9 cellular contexts compared by ENCODE assay signal in the genomic region with DNA sequence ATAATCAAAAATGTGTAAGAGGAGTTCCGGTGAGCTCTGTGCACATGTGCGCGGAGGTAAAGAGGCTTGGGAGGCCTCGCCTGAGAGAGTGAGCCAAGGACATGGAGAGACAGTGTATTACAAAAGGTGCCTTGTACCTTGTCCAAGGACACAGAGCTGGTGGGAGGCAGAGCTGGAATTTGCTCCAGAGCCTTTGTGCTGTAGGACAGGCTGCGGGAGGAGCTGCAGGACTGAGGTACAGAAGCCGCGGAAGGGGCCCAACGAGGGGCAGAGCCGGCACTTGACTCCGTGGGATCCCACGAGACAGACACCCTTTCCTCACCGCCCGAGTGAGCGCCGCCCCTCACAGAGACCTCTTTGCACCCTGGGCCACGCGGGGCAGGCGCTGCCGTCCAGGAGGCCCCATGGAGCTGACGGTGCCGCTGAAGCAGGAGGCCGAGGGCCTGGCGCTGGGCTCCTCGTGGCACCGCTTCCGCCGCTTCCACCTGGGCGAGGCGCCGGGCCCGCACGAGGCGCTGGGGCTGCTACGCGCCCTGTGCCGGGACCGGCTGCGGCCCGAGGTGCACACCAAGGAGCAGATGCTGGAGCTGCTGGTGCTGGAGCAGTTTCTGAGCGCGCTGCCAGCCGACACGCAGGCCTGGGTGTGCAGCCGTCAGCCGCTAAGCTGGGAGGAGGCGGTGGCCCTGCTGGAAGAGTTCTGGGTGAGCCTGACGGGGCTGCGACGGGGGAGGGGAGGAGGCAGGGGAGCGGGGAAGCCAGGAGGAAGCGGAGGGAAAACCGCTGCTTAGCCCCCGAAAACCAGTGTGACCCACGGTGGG.
A peak's percentile ranks its signal among the peaks of the same experiment; 100 is the strongest.
DNase-seq lines count a peak whose midpoint lies in the region; ATAC-seq, FAIRE-seq and TF ChIP-seq lines count a peak whose summit lies in the region.
"Had no signal": no experiment of that assay in that cellular context is flagged by ENCODE, and none has a peak within 500 bp of the region (broad histone marks: within the 10 kb centered on the region; RNA-seq: fewer than 3 reads in every experiment).

No MANE protein-coding gene starts in this region.

- H3K4me3 ChIP-seq in gastroesophageal sphincter (peak overlapping the region; percentile 18 to 50), pancreas (peak overlapping the region; percentile 21 to 47 (median 33))

- H3K9me3 ChIP-seq in T-helper 17 cell (ENCODE audit: control insufficient read depth, low read length, poor library complexity, severe bottlenecking) (no peaks in the 10 kb centered on the region), gastroesophageal sphincter (no peaks in the 10 kb centered on the region), pancreas (no peaks in the 10 kb centered on the region)

- ATAC-seq in T-helper 17 cell (peak; percentile 23), gastroesophageal sphincter (peak; percentile 48), pancreas (peak; percentile 76 to 81 (median 78)), GM21526 (IDR thresholded peaks at IDR 0.05; ENCODE audit: low FRiP score, unreplicated experiment) (no peak), HG02938 (IDR thresholded peaks at IDR 0.05; ENCODE audit: unreplicated experiment) (no peak), HG02642 (IDR thresholded peaks at IDR 0.05; ENCODE audit: poor library complexity, unreplicated experiment) (no peak)
- ATAC-seq: activated CD4-positive, CD25-positive, alpha-beta regulatory T cell treated with anti-CD3 and anti-CD28 coated beads, Interleukin-2, amount 50 U/mL, for 24 hours had no signal

- peaks cover 17% of the 10 kb centered on the region for H3K4me1 Mint-ChIP-seq in T-helper 17 cell

- TF ChIP-seq POLR2A in gastroesophageal sphincter (IDR thresholded peaks at IDR 0.05) = no peak

- WGBS in gastroesophageal sphincter (ENCODE audit: low coverage in 1 of 2), 2 donors = 10 to 80% methylated on average over 2 to 3 of the region's 54 CpGs
- WGBS in pancreas, 2 donors = 11 to 12% methylated on average over 44 to 54 of the region's 54 CpGs

- H3K36me3 ChIP-seq in gastroesophageal sphincter (no peaks in the 10 kb centered on the region), pancreas (no peaks in the 10 kb centered on the region)

- no peak overlapping the region for H3K27ac Mint-ChIP-seq in T-helper 17 cell

- H3K4me1 ChIP-seq in gastroesophageal sphincter (peaks cover 0 to 14% (median 3%) of the 10 kb centered on the region in 3 donors), pancreas (peaks cover 0 to 4% (median 2%) of the 10 kb centered on the region in 3 donors)

- peak; percentile 45 for DNase-seq in DMS53 treated with DMSO at 0.1 percent for 48 hours (lab: John Stamatoyannopoulos, UW; ENCODE audit: unreplicated experiment)
- DNase-seq in T-helper 17 cell = no peak
- peak; percentile 53 to 82 (median 67) for DNase-seq in pancreas
- no peak for DNase-seq in NCI-H2196 treated with DMSO at 0.1 percent for 48 hours (lab: John Stamatoyannopoulos, UW; ENCODE audit: unreplicated experiment)

- H3K27ac ChIP-seq in gastroesophageal sphincter (peak overlapping the region in 2 of 4 donors; percentile 31 to 54), pancreas (peak overlapping the region; percentile 69 to 80 (median 76))

- peaks cover 2% of the 10 kb centered on the region for H3K36me3 Mint-ChIP-seq in T-helper 17 cell (ENCODE audit: low read depth)

- H3K4me3 Mint-ChIP-seq in T-helper 17 cell = peak overlapping the region; percentile 59

- FAIRE-seq in pancreas (lab: Jason Lieb, UNC) = no peak

- intact Hi-C loops in pancreas (cut with DNase I) = no loop called here

- no peak for TF ChIP-seq EP300 in gastroesophageal sphincter (IDR thresholded peaks at IDR 0.05)

- peaks cover 8% of the 10 kb centered on the region for H3K27me3 Mint-ChIP-seq in T-helper 17 cell

- no peaks in the 10 kb centered on the region for H3K27me3 ChIP-seq in gastroesophageal sphincter
- no peaks in the 10 kb centered on the region for H3K27me3 ChIP-seq in pancreas

- TF ChIP-seq CTCF in gastroesophageal sphincter (IDR thresholded peaks at IDR 0.05) = no peak
- TF ChIP-seq CTCF in pancreas (IDR thresholded peaks at IDR 0.05) = no peak

Comparison
In these comparisons a context has a peak if more than half of its experiments do, and no peak if none do; other contexts are left out.
1. DNase-seq: peak in DMS53 treated with DMSO at 0.1 percent for 48 hours (single experiment) and pancreas (6 of 6); none in T-helper 17 cell (0 of 3) and NCI-H2196 treated with DMSO at 0.1 percent for 48 hours (single experiment).
2. ATAC-seq: peak in T-helper 17 cell (single experiment), gastroesophageal sphincter (single experiment) and pancreas (4 of 4); none in GM21526 (single experiment), HG02938 (single experiment) and HG02642 (single experiment).